ENCODE assay signal across 19 cellular contexts in genomic region chr10:132169031-132169765, GRCh38.
"Had no signal": no experiment of that assay in that cellular context is flagged by ENCODE, and none has a peak within 500 bp of the region (broad histone marks: within the 10 kb centered on the region; RNA-seq: fewer than 3 reads in every experiment).

No MANE protein-coding gene starts in this region.

- H3K79me2 ChIP-seq: parathyroid adenoma had no signal

- H3K27ac ChIP-seq: heart right ventricle, parathyroid adenoma, tibial artery, upper lobe of left lung, uterus had no signal

- H3K4me3 ChIP-seq: dorsolateral prefrontal cortex, heart right ventricle, lung, tibial artery, upper lobe of left lung, uterus had no signal

- H3K9me3 ChIP-seq: heart right ventricle, tibial artery, upper lobe of left lung, uterus had no signal

- ATAC-seq: heart right ventricle, left lobe of liver, sciatic nerve had no signal

- FAIRE-seq: islet of Langerhans had no signal

- DNase-seq: cortex of kidney; effector CD8-positive, alpha-beta T cell; foreskin melanocyte; hypothalamus; kidney glomerular epithelial cell; mesenchymal stem cell; naive B cell; stimulated activated CD4-positive, alpha-beta T cell treated with anti-CD3 and anti-CD28 coated beads, Interleukin-12 subunit alpha, Interleukin-12 subunit beta, amount 100 ng/mL, for 4 hours; stimulated activated naive CD4-positive, alpha-beta T cell treated with Interleukin-2 at 50 U/mL for 16 hours; upper lobe of left lung; uterus had no signal

- H3K36me3 ChIP-seq: upper lobe of left lung, uterus had no signal

- H3K9ac ChIP-seq: parathyroid adenoma had no signal

- H3K4me1 ChIP-seq: heart right ventricle, parathyroid adenoma, tibial artery, upper lobe of left lung, uterus had no signal

- H3K27me3 ChIP-seq: dorsolateral prefrontal cortex, upper lobe of left lung, uterus had no signal
